8 cellular contexts compared by ENCODE assay signal in genomic region chr19:19386373-19386869, GRCh38. TPM values are rescaled to one million over a fixed set of nuclear protein-coding genes. Genes with fewer than 3 reads are reported as not detected.
A peak's percentile ranks its signal among the peaks of the same experiment; 100 is the strongest.
DNase-seq lines count a peak whose midpoint lies in the region; ATAC-seq and TF ChIP-seq lines count a peak whose summit lies in the region.

No MANE protein-coding gene starts in this region.

- H3K4me3 Mint-ChIP-seq in endothelial cell (ENCODE audit: unreplicated experiment): peak overlapping the region; percentile 94

- no peak overlapping the region for H3K23ac ChIP-seq in trophoblast cell (ENCODE audit: low read length)

- H3K9me3 ChIP-seq in SJSA1 (replicated peaks) (peaks cover 3% of the 10 kb centered on the region; the same call in 1 of the 2 replicates), trophoblast cell (ENCODE audit: insufficient read depth, low read depth, low read length) (no peaks in the 10 kb centered on the region)

- H3K27me3 ChIP-seq in SJSA1 (replicated peaks) (no peaks in the 10 kb centered on the region), trophoblast cell (ENCODE audit: insufficient read depth, low read length) (no peaks in the 10 kb centered on the region)

- H4K91ac ChIP-seq in trophoblast cell (ENCODE audit: low read depth, low read length): peak overlapping the region; percentile 91

- peaks cover 19% of the 10 kb centered on the region for H3K36me3 ChIP-seq in SJSA1
- no peaks in the 10 kb centered on the region for H3K36me3 ChIP-seq in trophoblast cell (ENCODE audit: control insufficient read depth in 1 of 2, insufficient read depth in 2 of 2, low read length in 2 of 2)

- H3K18ac ChIP-seq in trophoblast cell (ENCODE audit: low read length): peak overlapping the region; percentile 80

- H2BK5ac ChIP-seq in trophoblast cell (ENCODE audit: low read depth, low read length, poor library complexity): peak overlapping the region; percentile 86

- peaks cover 16% of the 10 kb centered on the region for H3K4me1 ChIP-seq in SJSA1 (replicated peaks)
- peaks cover 10 to 25% of the 10 kb centered on the region in 2 experiments for H3K4me1 ChIP-seq in trophoblast cell (ENCODE audit: control insufficient read depth in 1 of 2, insufficient read depth in 2 of 2, low read length in 2 of 2)

- H3K36me3 Mint-ChIP-seq in endothelial cell (ENCODE audit: low read depth, unreplicated experiment): no peaks in the 10 kb centered on the region

- no CpG with 5 or more reads among the region's 14 CpGs for WGBS in trophoblast cell (ENCODE audit: extremely low coverage, insufficient coverage, insufficient read length)

- peak overlapping the region; percentile 77 for H4K8ac ChIP-seq in trophoblast cell (ENCODE audit: low read depth, low read length)

- peaks cover 23% of the 10 kb centered on the region for H3K79me1 ChIP-seq in trophoblast cell (ENCODE audit: low read length)

- DNase-seq in SJSA1 (ENCODE audit: low read depth in 1 of 2, low spot score in 2 of 2): no peak
- no peak for DNase-seq in endothelial cell (ENCODE audit: low spot score)
- DNase-seq in trophoblast cell: no peak
- DNase-seq in CD1c-positive myeloid dendritic cell (ENCODE audit: extremely low spot score): no peak
- DNase-seq in NCI-H526 treated with DMSO at 0.1 percent for 48 hours (lab: John Stamatoyannopoulos, UW): no peak
- DNase-seq in NCI-H187 treated with DMSO at 0.1 percent for 48 hours (lab: John Stamatoyannopoulos, UW): no peak

- peak overlapping the region; percentile 78 for H4K12ac ChIP-seq in trophoblast cell (ENCODE audit: low read depth, low read length)

- peak overlapping the region; percentile 93 for H3K27ac Mint-ChIP-seq in endothelial cell (ENCODE audit: unreplicated experiment)

- H3K27ac ChIP-seq in SJSA1 (peak overlapping the region; percentile 86), trophoblast cell (ENCODE audit: low read depth, low read length) (peak overlapping the region; percentile 98)

- H3K9ac ChIP-seq in trophoblast cell (ENCODE audit: low read length): peak overlapping the region; percentile 95

- peak overlapping the region; percentile 98 for H3K4ac ChIP-seq in trophoblast cell (ENCODE audit: low read depth, low read length)

- ATAC-seq in HG03432 (IDR thresholded peaks at IDR 0.05; ENCODE audit: unreplicated experiment): no peak

- H3K4me1 Mint-ChIP-seq in endothelial cell (ENCODE audit: unreplicated experiment): peaks cover 46% of the 10 kb centered on the region

- H3K14ac ChIP-seq in trophoblast cell (ENCODE audit: low read length): peak overlapping the region; percentile 85

- H3K27me3 Mint-ChIP-seq in endothelial cell (ENCODE audit: unreplicated experiment): peaks cover 5% of the 10 kb centered on the region

- peak overlapping the region; percentile 37 for H2BK12ac ChIP-seq in trophoblast cell (ENCODE audit: low read length)

- peak overlapping the region; percentile 82 for H2BK120ac ChIP-seq in trophoblast cell (ENCODE audit: insufficient read depth, low read length, poor library complexity)

- H2AK5ac ChIP-seq in trophoblast cell (ENCODE audit: low read length): peak overlapping the region; percentile 81

- H3K79me2 ChIP-seq in trophoblast cell (ENCODE audit: control insufficient read depth, insufficient read depth, low read length, poor library complexity): peaks cover 24% of the 10 kb centered on the region

- peak overlapping the region; percentile 58 for H2AFZ ChIP-seq in trophoblast cell (ENCODE audit: insufficient read depth, low read length, poor library complexity)

- no peak for TF ChIP-seq CTCF in endothelial cell (IDR thresholded peaks at IDR 0.05; ENCODE audit: unreplicated experiment)

- H3K4me2 ChIP-seq in trophoblast cell (ENCODE audit: low read length): peak overlapping the region; percentile 99

- H3K4me3 ChIP-seq in GM08714 (ENCODE audit: low read length) (peak overlapping the region; percentile 98), SJSA1 (peak overlapping the region; percentile 94), trophoblast cell (ENCODE audit: low read depth, low read length) (peak overlapping the region; percentile 91)

- no peaks in the 10 kb centered on the region for H3K9me3 Mint-ChIP-seq in endothelial cell (ENCODE audit: unreplicated experiment)

RNA-seq across cellular contexts. Expression of gene GATAD2A, which starts 19.1 kb away (rescaled TPM):
- 41.5 and 45.9 TPM in 2 replicates for total RNA-seq in SJSA1 (2014; rRNA removed; shearing (Covaris generic))
- 150 TPM for total RNA-seq in endothelial cell (ENCODE audit: unreplicated experiment)
- polyA plus RNA-seq in trophoblast cell (2013): 115 and 116 TPM in 2 replicates
